23 cellular contexts compared by ENCODE assay signal in genomic region chr5:5932824-5933223, GRCh38.
"Had no signal": no experiment of that assay in that cellular context is flagged by ENCODE, and none has a peak within 500 bp of the region (broad histone marks: within the 10 kb centered on the region; RNA-seq: fewer than 3 reads in every experiment).

No MANE protein-coding gene starts in this region.

- ATAC-seq: Panc1, PC-3, T-cell had no signal

- H3K4me1 ChIP-seq: SJSA1 had no signal

- H3K27me3 ChIP-seq: SJSA1 had no signal

- H3K36me3 ChIP-seq: SJSA1 had no signal

- H3K27ac ChIP-seq: SJSA1 had no signal

- H3K9me3 ChIP-seq: SJSA1, SK-N-SH had no signal

- H3K4me3 ChIP-seq: SJSA1 had no signal

- DNase-seq: KBM-7; NCI-H1092 treated with DMSO at 0.1 percent for 48 hours; NCI-H1436; NCI-H187; NCI-H2029; NCI-H2081 treated with DMSO at 0.1 percent for 48 hours; NCI-H2171; NCI-H226; NCI-H446; NCI-H510A; NCI-H524 treated with DMSO at 0.1 percent for 48 hours; NCI-H69; NCI-H774; NK-92 treated with Interleukin-12 subunit alpha and Interleukin-12 subunit beta, amount 100 ng/mL, for 24 hours; PC-3; Right ventricle myocardium superior; RPMI8226; SIG-M5; SK-N-SH; SW 1271; T-cell had no signal
